ENCODE assay signal across 27 cellular contexts in genomic region chr3:163813935-163814334, GRCh38.
"Had no signal": no experiment of that assay in that cellular context is flagged by ENCODE, and none has a peak within 500 bp of the region (broad histone marks: within the 10 kb centered on the region; RNA-seq: fewer than 3 reads in every experiment).

No MANE protein-coding gene starts in this region.

- ATAC-seq: left colon; left lung; lower lobe of right lung; naive thymus-derived CD8-positive, alpha-beta T cell; pancreas; right cardiac atrium; stimulated activated memory B cell treated with anti-CD40 and anti-IgM and Interleukin-4, amounts not matched to agents 10 μg/mL and 1 μg/mL and 100 μg/mL, for 72 hours; stimulated activated naive CD8-positive, alpha-beta T cell treated with anti-CD3 and anti-CD28 coated beads, Interleukin-15, amount 100 ng/mL, for 72 hours had no signal

- H3K27ac ChIP-seq: left lung, lower lobe of right lung, pancreas, prostate gland, sigmoid colon, spleen, tibial nerve, uterus had no signal

- H3K4me3 ChIP-seq: left lung, lower lobe of right lung, pancreas, prostate gland, sigmoid colon, spleen, tibial nerve, uterus had no signal

- FAIRE-seq: islet of Langerhans, kidney, pancreas, small intestine had no signal

- H3K9me3 ChIP-seq: pancreas, prostate gland, sigmoid colon, tibial nerve, uterus had no signal

- H3K4me1 ChIP-seq: left lung, lower lobe of right lung, pancreas, prostate gland, sigmoid colon, spleen, tibial nerve, uterus had no signal

- H3K36me3 ChIP-seq: left lung, lower lobe of right lung, pancreas, prostate gland, sigmoid colon, spleen, tibial nerve, uterus had no signal

- DNase-seq: hypothalamus; immature natural killer cell; kidney; left colon; left lung; lower lobe of right lung; mammary epithelial cell; mesenchymal stem cell; naive thymus-derived CD8-positive, alpha-beta T cell; nucleus accumbens; pancreas; posterior cingulate gyrus; retina; right cardiac atrium; sigmoid colon; small intestine; spleen; stimulated activated CD4-positive, alpha-beta T cell treated with anti-CD3 and anti-CD28 coated beads, Interleukin-4, amount 100 ng/mL, for 4 hours; stimulated activated CD8-positive, alpha-beta memory T cell treated with anti-CD3 and anti-CD28 coated beads, Interleukin-4, amount 100 ng/mL, for 48 hours; stimulated activated naive CD4-positive, alpha-beta T cell treated with Interleukin-2 at 50 U/mL for 16 hours; stimulated activated naive CD8-positive, alpha-beta T cell treated with anti-CD3 and anti-CD28 coated beads, Interleukin-15, amount 100 ng/mL, for 72 hours; substantia nigra; uterus had no signal

- H3K27me3 ChIP-seq: left lung, pancreas, sigmoid colon, spleen, tibial nerve, uterus had no signal
